8 cellular contexts compared by ENCODE assay signal in genomic region chr12:43758247-43758727, GRCh38. TPM values are rescaled to one million over a fixed set of nuclear protein-coding genes. Genes with fewer than 3 reads are reported as not detected.
DNase-seq lines count a peak whose midpoint lies in the region; ATAC-seq lines count a peak whose summit lies in the region.

No MANE protein-coding gene starts in this region.

- no peak overlapping the region for H2AK5ac ChIP-seq in trophoblast cell (ENCODE audit: low read length)

- H4K8ac ChIP-seq in trophoblast cell (ENCODE audit: low read depth, low read length): peak overlapping the region; percentile 24

- H3K23ac ChIP-seq in trophoblast cell (ENCODE audit: low read length): no peak overlapping the region

- H3K27ac ChIP-seq in BLaER1 treated with 17β-estradiol and CSF1 and Interleukin-3, amounts not matched to agents 10 nM and 100 nM: peak overlapping the region; percentile 53 to 93 (median 88); a peak in 21 of 22 replicates
- H3K27ac ChIP-seq in trophoblast cell (ENCODE audit: low read depth, low read length): no peak overlapping the region

- peak overlapping the region; percentile 75 to 96 (median 87) for H3K4me2 ChIP-seq in BLaER1 treated with 17β-estradiol and CSF1 and Interleukin-3, amounts not matched to agents 10 nM and 100 nM
- peak overlapping the region; percentile 62 for H3K4me2 ChIP-seq in trophoblast cell (ENCODE audit: low read length)

- H2AFZ ChIP-seq in trophoblast cell (ENCODE audit: insufficient read depth, low read length, poor library complexity): peak overlapping the region; percentile 8

- peaks cover 0 to 4% (median 0%) of the 10 kb centered on the region in 11 experiments; a peak in 2 of 22 replicates for H3K9me3 ChIP-seq in BLaER1 treated with 17β-estradiol and CSF1 and Interleukin-3, amounts not matched to agents 10 nM and 100 nM (replicated peaks in 1 of 11)
- H3K9me3 ChIP-seq in trophoblast cell (ENCODE audit: insufficient read depth, low read depth, low read length): no peaks in the 10 kb centered on the region

- ATAC-seq in GM19438 (IDR thresholded peaks at IDR 0.05; ENCODE audit: low read depth, unreplicated experiment) (peak; percentile 8), Right ventricle myocardium superior (ENCODE audit: poor library complexity) (peak; percentile 36)

- peaks cover 4% of the 10 kb centered on the region for H3K9me3 Mint-ChIP-seq in activated T-helper 2 cell treated with anti-CD3 and anti-CD28 coated beads, Interferon-gamma antibody, Interleukin-2, Interleukin-4, amounts not matched to agents 10 μg/mL and 5 μg/mL and 100 μg/mL, durations not matched to agents 14 hours and 24 hours and 36 hours

- no peak overlapping the region for H3K18ac ChIP-seq in trophoblast cell (ENCODE audit: low read length)

- H3K14ac ChIP-seq in trophoblast cell (ENCODE audit: low read length): peak overlapping the region; percentile 11

- peak overlapping the region; percentile 96 for H3K4me3 Mint-ChIP-seq in activated T-helper 2 cell treated with anti-CD3 and anti-CD28 coated beads, Interferon-gamma antibody, Interleukin-2, Interleukin-4, amounts not matched to agents 10 μg/mL and 5 μg/mL and 100 μg/mL, durations not matched to agents 14 hours and 24 hours and 36 hours (ENCODE audit: low read depth)

- H2BK12ac ChIP-seq in trophoblast cell (ENCODE audit: low read length): no peak overlapping the region

- peaks cover 8% of the 10 kb centered on the region for H3K79me1 ChIP-seq in trophoblast cell (ENCODE audit: low read length)

- H3K27me3 ChIP-seq in BLaER1 treated with 17β-estradiol and CSF1 and Interleukin-3, amounts not matched to agents 10 nM and 100 nM: no peaks in the 10 kb centered on the region
- H3K27me3 ChIP-seq in trophoblast cell (ENCODE audit: insufficient read depth, low read length): no peaks in the 10 kb centered on the region

- peak overlapping the region; percentile 97 for H3K27ac Mint-ChIP-seq in activated T-helper 2 cell treated with anti-CD3 and anti-CD28 coated beads, Interferon-gamma antibody, Interleukin-2, Interleukin-4, amounts not matched to agents 10 μg/mL and 5 μg/mL and 100 μg/mL, durations not matched to agents 14 hours and 24 hours and 36 hours

- H3K79me2 ChIP-seq in trophoblast cell (ENCODE audit: control insufficient read depth, insufficient read depth, low read length, poor library complexity): peaks cover 3% of the 10 kb centered on the region

- no peak overlapping the region for H2BK120ac ChIP-seq in trophoblast cell (ENCODE audit: insufficient read depth, low read length, poor library complexity)

- no peaks in the 10 kb centered on the region for H3K27me3 Mint-ChIP-seq in activated T-helper 2 cell treated with anti-CD3 and anti-CD28 coated beads, Interferon-gamma antibody, Interleukin-2, Interleukin-4, amounts not matched to agents 10 μg/mL and 5 μg/mL and 100 μg/mL, durations not matched to agents 14 hours and 24 hours and 36 hours (ENCODE audit: low read depth)

- H3K4me3 ChIP-seq in BLaER1 treated with 17β-estradiol and CSF1 and Interleukin-3, amounts not matched to agents 10 nM and 100 nM: peak overlapping the region; percentile 76 to 89 (median 82)
- H3K4me3 ChIP-seq in trophoblast cell (ENCODE audit: low read depth, low read length): peak overlapping the region; percentile 78

- peaks cover 0 to 23% (median 0%) of the 10 kb centered on the region in 11 experiments; a peak in 8 of 22 replicates for H4K20me1 ChIP-seq in BLaER1 treated with 17β-estradiol and CSF1 and Interleukin-3, amounts not matched to agents 10 nM and 100 nM

- H2BK5ac ChIP-seq in trophoblast cell (ENCODE audit: low read depth, low read length, poor library complexity): no peak overlapping the region

- no CpG with 5 or more reads among the region's 18 CpGs for WGBS in trophoblast cell (ENCODE audit: extremely low coverage, insufficient coverage, insufficient read length)

- no peak overlapping the region for H4K91ac ChIP-seq in trophoblast cell (ENCODE audit: low read depth, low read length)

- H3K4me1 ChIP-seq in BLaER1 treated with 17β-estradiol and CSF1 and Interleukin-3, amounts not matched to agents 10 nM and 100 nM: peaks cover 24 to 57% (median 47%) of the 10 kb centered on the region in 10 experiments
- peaks cover 0 to 2% of the 10 kb centered on the region in 2 experiments for H3K4me1 ChIP-seq in trophoblast cell (ENCODE audit: control insufficient read depth in 1 of 2, insufficient read depth in 2 of 2, low read length in 2 of 2)

- peak overlapping the region; percentile 57 for H4K12ac ChIP-seq in trophoblast cell (ENCODE audit: low read depth, low read length)

- H3K4me1 Mint-ChIP-seq in activated T-helper 2 cell treated with anti-CD3 and anti-CD28 coated beads, Interferon-gamma antibody, Interleukin-2, Interleukin-4, amounts not matched to agents 10 μg/mL and 5 μg/mL and 100 μg/mL, durations not matched to agents 14 hours and 24 hours and 36 hours (ENCODE audit: low read depth): peaks cover 54% of the 10 kb centered on the region

- peak overlapping the region; percentile 83 to 92 (median 88) for H3K9ac ChIP-seq in BLaER1 treated with 17β-estradiol and CSF1 and Interleukin-3, amounts not matched to agents 10 nM and 100 nM
- H3K9ac ChIP-seq in trophoblast cell (ENCODE audit: low read length): peak overlapping the region; percentile 35

- H3K36me3 Mint-ChIP-seq in activated T-helper 2 cell treated with anti-CD3 and anti-CD28 coated beads, Interferon-gamma antibody, Interleukin-2, Interleukin-4, amounts not matched to agents 10 μg/mL and 5 μg/mL and 100 μg/mL, durations not matched to agents 14 hours and 24 hours and 36 hours (ENCODE audit: low read depth): peaks cover 43% of the 10 kb centered on the region

- H3K4ac ChIP-seq in trophoblast cell (ENCODE audit: low read depth, low read length): no peak overlapping the region

- intact Hi-C loops in activated T-helper 2 cell treated with anti-CD3 and anti-CD28 coated beads, Interferon-gamma antibody, Interleukin-2, Interleukin-4, amounts not matched to agents 10 μg/mL and 5 μg/mL and 100 μg/mL, durations not matched to agents 14 hours and 24 hours and 36 hours (cut with micrococcal nuclease): loop anchor here (1.0 to 5.0 kb wide), 3 partner anchors 48 to 1969 kb away; partner anchors contain the start of genes ARID2, TMEM117 and TWF1
- intact Hi-C loops in Right ventricle myocardium superior (cut with DNase I): no loop called here

- H3K36me3 ChIP-seq in BLaER1 treated with 17β-estradiol and CSF1 and Interleukin-3, amounts not matched to agents 10 nM and 100 nM: peaks cover 10 to 28% (median 24%) of the 10 kb centered on the region in 11 experiments; a peak in 20 of 22 replicates
- no peaks in the 10 kb centered on the region for H3K36me3 ChIP-seq in trophoblast cell (ENCODE audit: control insufficient read depth in 1 of 2, insufficient read depth in 2 of 2, low read length in 2 of 2)

- DNase-seq in Kasumi-1 (lab: John Stamatoyannopoulos, UW): peak; percentile 61 to 65
- peak; percentile 11 for DNase-seq in activated T-helper 2 cell treated with anti-CD3 and anti-CD28 coated beads, Interferon-gamma antibody, Interleukin-2, Interleukin-4, amounts not matched to agents 10 μg/mL and 5 μg/mL and 100 μg/mL, durations not matched to agents 14 hours and 24 hours and 36 hours (ENCODE audit: low spot score)
- no peak for DNase-seq in Right ventricle myocardium superior
- peak; percentile 16 to 46 for DNase-seq in trophoblast cell
- DNase-seq in NCI-H1048 (lab: John Stamatoyannopoulos, UW): no peak
- no peak for DNase-seq in AML-193 (lab: John Stamatoyannopoulos, UW)

RNA-seq across cellular contexts. Expression of gene PUS7L, which starts 0.3 kb away (rescaled TPM):
- total RNA-seq in activated T-helper 2 cell treated with anti-CD3 and anti-CD28 coated beads, Interferon-gamma antibody, Interleukin-2, Interleukin-4, amounts not matched to agents 10 μg/mL and 5 μg/mL and 100 μg/mL, durations not matched to agents 14 hours and 24 hours and 36 hours: 22.8 and 24.4 TPM in 2 replicates
- 3.7 TPM for total RNA-seq in Right ventricle myocardium superior
- 5.6 and 5.7 TPM in 2 replicates for polyA plus RNA-seq in trophoblast cell (2013)

RNA-seq across cellular contexts. Expression of gene IRAK4, which starts 0.5 kb away (rescaled TPM):
- 26.5 and 28.5 TPM in 2 replicates for total RNA-seq in activated T-helper 2 cell treated with anti-CD3 and anti-CD28 coated beads, Interferon-gamma antibody, Interleukin-2, Interleukin-4, amounts not matched to agents 10 μg/mL and 5 μg/mL and 100 μg/mL, durations not matched to agents 14 hours and 24 hours and 36 hours
- total RNA-seq in Right ventricle myocardium superior: 5.3 TPM
- polyA plus RNA-seq in trophoblast cell (2013): 4.2 and 5.1 TPM in 2 replicates

RNA-seq across cellular contexts. Expression of gene TWF1, which starts 47.8 kb away (rescaled TPM):
- 21.6 and 22.3 TPM in 2 replicates for total RNA-seq in activated T-helper 2 cell treated with anti-CD3 and anti-CD28 coated beads, Interferon-gamma antibody, Interleukin-2, Interleukin-4, amounts not matched to agents 10 μg/mL and 5 μg/mL and 100 μg/mL, durations not matched to agents 14 hours and 24 hours and 36 hours
- total RNA-seq in Right ventricle myocardium superior: 11.9 TPM
- 63.9 and 65.5 TPM in 2 replicates for polyA plus RNA-seq in trophoblast cell (2013)

Comparison
In these comparisons a context has a peak if more than half of its experiments do, and no peak if none do; other contexts are left out.
1. DNase-seq: peak in Kasumi-1 (2 of 2), activated T-helper 2 cell treated with anti-CD3 and anti-CD28 coated beads, Interferon-gamma antibody, Interleukin-2, Interleukin-4, amounts not matched to agents 10 μg/mL and 5 μg/mL and 100 μg/mL, durations not matched to agents 14 hours and 24 hours and 36 hours (single experiment) and trophoblast cell (2 of 2); none in Right ventricle myocardium superior (single experiment), NCI-H1048 (single experiment) and AML-193 (0 of 2).